In the genomic region with DNA sequence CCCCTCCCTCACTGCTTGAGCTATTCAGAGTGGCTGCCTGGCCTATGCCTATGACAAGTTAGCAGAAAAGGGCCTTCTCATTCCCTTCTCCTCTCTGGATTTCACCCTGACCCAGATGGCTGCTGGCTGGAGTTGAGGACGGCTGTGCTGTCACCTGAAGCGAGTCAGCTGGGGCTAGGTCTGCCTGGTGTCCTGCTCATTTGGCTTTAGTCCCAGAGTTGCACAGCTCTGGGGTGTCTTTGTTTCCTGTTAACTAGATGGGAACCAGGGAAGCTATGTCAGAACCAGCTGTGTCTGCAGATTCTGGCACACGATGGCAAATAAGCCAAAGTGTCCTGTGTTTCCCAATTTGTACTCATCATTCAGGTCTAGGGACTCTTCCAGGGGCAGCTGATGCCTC, we compare ENCODE assay signal across 3 cellular contexts.
TF ChIP-seq lines count a peak whose summit lies in the region.

No MANE protein-coding gene starts in this region.

TF ChIP-seq in IMR-90, 13 proteins besides CTCF, POLR2A, EP300 and RAD21:
- TF ChIP-seq MXI1 (IDR thresholded peaks at IDR 0.05; ENCODE audit: borderline replicate concordance, low read depth, low read length) (no peak), USF2 (IDR thresholded peaks at IDR 0.05; ENCODE audit: low read depth, low read length) (no peak), RFX5 (IDR thresholded peaks at IDR 0.05; ENCODE audit: low read depth, low read length) (no peak), RCOR1 (IDR thresholded peaks at IDR 0.05; ENCODE audit: insufficient replicate concordance, low read length) (no peak), CHD1 (IDR thresholded peaks at IDR 0.05; ENCODE audit: low read depth, low read length) (no peak), SMC3 (IDR thresholded peaks at IDR 0.05; ENCODE audit: low read depth, low read length) (no peak), BHLHE40 (IDR thresholded peaks at IDR 0.05; ENCODE audit: low read depth, low read length) (no peak), MAZ (IDR thresholded peaks at IDR 0.05; ENCODE audit: borderline replicate concordance, low read depth, low read length) (no peak), FOS (IDR thresholded peaks at IDR 0.05; ENCODE audit: low read depth, low read length) (no peak), NFE2L2 (IDR thresholded peaks at IDR 0.05; ENCODE audit: low read depth, low read length) (no peak)
- TF ChIP-seq, protein P1, sequence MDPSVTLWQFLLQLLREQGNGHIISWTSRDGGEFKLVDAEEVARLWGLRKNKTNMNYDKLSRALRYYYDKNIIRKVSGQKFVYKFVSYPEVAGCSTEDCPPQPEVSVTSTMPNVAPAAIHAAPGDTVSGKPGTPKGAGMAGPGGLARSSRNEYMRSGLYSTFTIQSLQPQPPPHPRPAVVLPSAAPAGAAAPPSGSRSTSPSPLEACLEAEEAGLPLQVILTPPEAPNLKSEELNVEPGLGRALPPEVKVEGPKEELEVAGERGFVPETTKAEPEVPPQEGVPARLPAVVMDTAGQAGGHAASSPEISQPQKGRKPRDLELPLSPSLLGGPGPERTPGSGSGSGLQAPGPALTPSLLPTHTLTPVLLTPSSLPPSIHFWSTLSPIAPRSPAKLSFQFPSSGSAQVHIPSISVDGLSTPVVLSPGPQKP (IDR thresholded peaks at IDR 0.05; ENCODE audit: borderline replicate concordance, low read depth, low read length): no peak
TF ChIP-seq in IMR-90: peak in this region for 0.

TF ChIP-seq in SK-N-SH, 30 proteins besides CTCF, POLR2A, EP300 and RAD21:
- TF ChIP-seq CHD2 (IDR thresholded peaks at IDR 0.05; ENCODE audit: low read length, partially characterized antibody) (peak; percentile 70), NRF1 (IDR thresholded peaks at IDR 0.05; ENCODE audit: low read depth, low read length) (no peak), TAF1 (IDR thresholded peaks at IDR 0.05; ENCODE audit: borderline replicate concordance, low read depth, low read length) (no peak), MXI1 (IDR thresholded peaks at IDR 0.05; ENCODE audit: low read depth, low read length) (no peak), ELF1 (IDR thresholded peaks at IDR 0.05) (no peak), POLR2AphosphoS5 (IDR thresholded peaks at IDR 0.05; ENCODE audit: low read depth, low read length) (no peak), FOSL2 (IDR thresholded peaks at IDR 0.05; ENCODE audit: borderline replicate concordance, low read depth) (no peak), IRF3 (IDR thresholded peaks at IDR 0.05; ENCODE audit: low read depth, low read length) (no peak), TEAD4 (IDR thresholded peaks at IDR 0.05; ENCODE audit: borderline replicate concordance, insufficient read depth) (no peak), FOXM1 (IDR thresholded peaks at IDR 0.05; ENCODE audit: low read depth) (no peak), RCOR1 (IDR thresholded peaks at IDR 0.05; ENCODE audit: low read length) (peak; percentile 89), GATA2 (CRISPR knock-in tag; IDR thresholded peaks at IDR 0.05) (peak; percentile 41), RFX5 (IDR thresholded peaks at IDR 0.05; ENCODE audit: low read length) (no peak), PBX3 (IDR thresholded peaks at IDR 0.05) (no peak), RXRA (IDR thresholded peaks at IDR 0.05; ENCODE audit: borderline replicate concordance, low read depth) (no peak), FOXJ3 (CRISPR knock-in tag; IDR thresholded peaks at IDR 0.05) (peak; percentile 47; the same call in 1 of the 2 replicates)
- TF ChIP-seq, protein P2, sequence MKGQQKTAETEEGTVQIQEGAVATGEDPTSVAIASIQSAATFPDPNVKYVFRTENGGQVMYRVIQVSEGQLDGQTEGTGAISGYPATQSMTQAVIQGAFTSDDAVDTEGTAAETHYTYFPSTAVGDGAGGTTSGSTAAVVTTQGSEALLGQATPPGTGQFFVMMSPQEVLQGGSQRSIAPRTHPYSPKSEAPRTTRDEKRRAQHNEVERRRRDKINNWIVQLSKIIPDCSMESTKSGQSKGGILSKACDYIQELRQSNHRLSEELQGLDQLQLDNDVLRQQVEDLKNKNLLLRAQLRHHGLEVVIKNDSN (IDR thresholded peaks at IDR 0.05; ENCODE audit: borderline replicate concordance, low read depth): no peak

TF ChIP-seq in GM12891, 5 proteins besides CTCF, POLR2A, EP300 and RAD21:
- TF ChIP-seq SPI1 (IDR thresholded peaks at IDR 0.05; ENCODE audit: low read depth, low read length) (no peak), POU2F2 (IDR thresholded peaks at IDR 0.05; ENCODE audit: low read depth, low read length) (no peak), POLR2AphosphoS5 (IDR thresholded peaks at IDR 0.05; ENCODE audit: low read depth, low read length) (no peak), TAF1 (IDR thresholded peaks at IDR 0.05; ENCODE audit: low read depth, low read length) (no peak), PAX5 (IDR thresholded peaks at IDR 0.05; ENCODE audit: insufficient read depth, low read length, severe bottlenecking) (no peak)
